In the genomic region with DNA sequence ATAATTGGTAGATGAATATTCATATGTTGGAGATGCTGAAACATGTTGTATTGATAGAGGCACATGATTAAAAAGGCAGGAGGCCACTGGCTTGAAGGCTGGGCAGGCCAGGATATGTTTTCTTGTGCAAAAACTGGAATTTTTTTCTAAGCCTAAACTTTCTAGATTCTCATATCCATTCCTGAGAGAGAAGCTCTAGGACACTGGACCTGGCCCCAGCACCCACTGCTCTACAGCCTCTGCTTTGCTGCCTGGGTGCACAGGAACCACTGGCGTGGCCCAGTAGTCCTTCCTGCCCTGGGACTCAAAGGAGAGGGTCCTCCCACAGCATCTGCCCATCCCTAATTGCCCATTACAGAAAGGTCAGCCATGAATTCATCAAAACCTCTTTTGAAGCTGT, we compare ENCODE assay signal across 15 cellular contexts.
"Had no signal": no experiment of that assay in that cellular context is flagged by ENCODE, and none has a peak within 500 bp of the region (broad histone marks: within the 10 kb centered on the region; RNA-seq: fewer than 3 reads in every experiment).

No MANE protein-coding gene starts in this region.

- H3K36me3 ChIP-seq: ascending aorta, cardiac muscle cell, colonic mucosa, sigmoid colon had no signal

- DNase-seq: activated CD4-positive, alpha-beta T cell treated with anti-CD3 and anti-CD28 coated beads, Interleukin-2, amount 50 U/mL, for 4 hours; activated CD4-positive, CD25-positive, alpha-beta regulatory T cell treated with anti-CD3 and anti-CD28 coated beads, Interleukin-2, amount 50 U/mL, for 72 hours; activated naive CD4-positive, alpha-beta T cell treated with Interleukin-2 at 50 U/mL for 16 hours; activated naive CD8-positive, alpha-beta T cell treated with anti-CD3 and anti-CD28 coated beads, Interleukin-2, amount 50 U/mL, for 24 hours; activated T-cell treated with anti-CD3 and anti-CD28 coated beads, Interleukin-2, amount 50 U/mL, for 72 hours; colonic mucosa; effector CD8-positive, alpha-beta T cell; kidney; naive B cell; occipital lobe; sigmoid colon; stimulated activated CD4-positive, alpha-beta T cell treated with anti-CD3 and anti-CD28 coated beads, Interleukin-12 subunit alpha, Interleukin-12 subunit beta, amount 100 ng/mL, for 4 hours; stimulated activated naive CD4-positive, alpha-beta T cell treated with Interleukin-2 at 50 U/mL for 16 hours had no signal

- H3K4me1 ChIP-seq: ascending aorta, colonic mucosa, sigmoid colon had no signal

- H3K27me3 ChIP-seq: ascending aorta, cardiac muscle cell, colonic mucosa, sigmoid colon had no signal

- FAIRE-seq: kidney had no signal

- ATAC-seq: activated naive CD8-positive, alpha-beta T cell treated with anti-CD3 and anti-CD28 coated beads, Interleukin-2, amount 50 U/mL, for 24 hours; activated T-cell treated with anti-CD3 and anti-CD28 coated beads, Interleukin-2, amount 50 U/mL, for 72 hours had no signal

- H3K4me3 ChIP-seq: ascending aorta, cardiac muscle cell, colonic mucosa, sigmoid colon had no signal

- H3K27ac ChIP-seq: ascending aorta, cardiac muscle cell, colonic mucosa, sigmoid colon had no signal

- H3K9me3 ChIP-seq: ascending aorta, colonic mucosa, sigmoid colon had no signal
